ENCODE assay signal across 32 cellular contexts in genomic region chr21:38533887-38534286, GRCh38. TPM values are rescaled to one million over a fixed set of nuclear protein-coding genes. Genes with fewer than 3 reads are reported as not detected.
DNase-seq lines count a peak whose midpoint lies in the region; ATAC-seq, FAIRE-seq and TF ChIP-seq lines count a peak whose summit lies in the region.
"Had no signal": no experiment of that assay in that cellular context is flagged by ENCODE, and none has a peak within 500 bp of the region (broad histone marks: within the 10 kb centered on the region; RNA-seq: fewer than 3 reads in every experiment).

No MANE protein-coding gene starts in this region.

- H3K18ac ChIP-seq in H9 (ENCODE audit: insufficient read length, low read depth, low read length) = no peak overlapping the region

- H3K27me3 ChIP-seq in NT2/D1 (ENCODE audit: insufficient read depth, insufficient read length) = no peaks in the 10 kb centered on the region
- no peaks in the 10 kb centered on the region for H3K27me3 ChIP-seq in H9 (ENCODE audit: insufficient read depth, low read length)
- H3K27me3 ChIP-seq: BE2C, esophagus muscularis mucosa, gastrocnemius medialis, hepatocyte, neutrophil, tibial artery had no signal

- no peaks in the 10 kb centered on the region for H3K23me2 ChIP-seq in H9 (ENCODE audit: insufficient read length, low read depth, low read length, poor library complexity, severe bottlenecking)

- no peak for TF ChIP-seq CTCF in A549 (IDR thresholded peaks at IDR 0.05)
- no peak for TF ChIP-seq CTCF in HEK293 (tag by site-specific recombination; IDR thresholded peaks at IDR 0.05)
- TF ChIP-seq CTCF in foreskin fibroblast (IDR thresholded peaks at IDR 0.05; ENCODE audit: low read depth, low read length) = no peak
- no peak for TF ChIP-seq CTCF in H9 (conservative IDR thresholded peaks at IDR 0.05)

- H2BK5ac ChIP-seq in H9 (ENCODE audit: insufficient read length, low read length) = no peak overlapping the region

- POLR2A ChIA-PET in A549 (lab: Yijun Ruan, JAX) = no interaction called here
- POLR2A ChIA-PET in HEK293 (lab: Yijun Ruan, JAX) = interaction anchor here (0.6 kb wide), 1 partner anchor 35 kb away, joined by 3 read pairs; no protein-coding TSS in a partner anchor
- POLR2A ChIA-PET in HEK293T (lab: Yijun Ruan, JAX) = no interaction called here

- peaks cover 11 to 19% of the 10 kb centered on the region in 2 experiments for H3K4me1 Mint-ChIP-seq in H9
- H3K4me1 Mint-ChIP-seq: endodermal cell; stimulated activated naive CD8-positive, alpha-beta T cell treated with anti-CD3 and anti-CD28 coated beads, Interleukin-15, amount 100 ng/mL, for 72 hours had no signal

- TF ChIP-seq POLR2A in A549 (IDR thresholded peaks at IDR 0.05; ENCODE audit: low read length) = no peak

- H3K27ac ChIP-seq in A549 (no peak overlapping the region), HEK293 (ENCODE audit: extremely low read depth, low read depth, low read length) (no peak overlapping the region), H9 (ENCODE audit: insufficient read length, low read depth, low read length) (no peak overlapping the region)
- H3K27ac ChIP-seq: esophagus muscularis mucosa, gastrocnemius medialis, hepatocyte, neutrophil, SJSA1, tibial artery had no signal

- H2BK12ac ChIP-seq in H9 (ENCODE audit: insufficient read length, low read depth, low read length) = no peak overlapping the region

- H3K4ac ChIP-seq in H9 (ENCODE audit: low read depth, low read length) = no peak overlapping the region

- no peak overlapping the region for H3K27ac Mint-ChIP-seq in H9
- H3K27ac Mint-ChIP-seq: activated CD8-positive, alpha-beta T cell treated with anti-CD3 and anti-CD28 coated beads for 36 hours; activated naive CD4-positive, alpha-beta T cell treated with anti-CD3 and anti-CD28 coated beads, Interleukin-2, amount 50 U/mL, for 72 hours; dendritic cell treated with granulocyte-macrophage colony-stimulating factor and Interleukin-4, amounts not matched to agents 40 ng/mL and 50 ng/mL, for 4 days; endodermal cell; stimulated activated naive CD8-positive, alpha-beta T cell treated with anti-CD3 and anti-CD28 coated beads, Interleukin-15, amount 100 ng/mL, for 72 hours; T-helper 1 cell treated with Interleukin-12 subunit alpha and Interleukin-12 subunit beta and Interleukin-4 antibody, amounts not matched to agents 30 μg/mL and 1 μg/mL, for 36 hours had no signal

- no peak overlapping the region for H2AK5ac ChIP-seq in H9 (ENCODE audit: insufficient read length, low read length)

- H3K27me3 Mint-ChIP-seq in H9 (ENCODE audit: low read depth) = no peaks in the 10 kb centered on the region
- H3K27me3 Mint-ChIP-seq: activated CD8-positive, alpha-beta T cell treated with anti-CD3 and anti-CD28 coated beads for 36 hours; dendritic cell treated with granulocyte-macrophage colony-stimulating factor and Interleukin-4, amounts not matched to agents 40 ng/mL and 50 ng/mL, for 4 days had no signal

- CTCF ChIA-PET in A549 (lab: Yijun Ruan, JAX) (no interaction called here), HEK293 (lab: Yijun Ruan, JAX) (no interaction called here), HEK293T (lab: Yijun Ruan, JAX) (no interaction called here)

- no peaks in the 10 kb centered on the region for H3K4me1 ChIP-seq in A549
- no peaks in the 10 kb centered on the region for H3K4me1 ChIP-seq in HEK293 (ENCODE audit: control insufficient read depth, insufficient read depth, low read length)
- no peaks in the 10 kb centered on the region for H3K4me1 ChIP-seq in NT2/D1 (ENCODE audit: insufficient read depth, insufficient read length)
- H3K4me1 ChIP-seq in H9 (ENCODE audit: insufficient read depth, low read length) = peaks cover 3% of the 10 kb centered on the region; the same call in 1 of the 2 replicates
- H3K4me1 ChIP-seq: BE2C, esophagus muscularis mucosa, gastrocnemius medialis, SJSA1 had no signal

- no peak for ATAC-seq in A549
- ATAC-seq: activated CD8-positive, alpha-beta T cell treated with anti-CD3 and anti-CD28 coated beads for 36 hours; activated naive CD4-positive, alpha-beta T cell treated with anti-CD3 and anti-CD28 coated beads, Interleukin-2, amount 50 U/mL, for 72 hours; gastrocnemius medialis; left colon; stimulated activated naive CD8-positive, alpha-beta T cell treated with anti-CD3 and anti-CD28 coated beads, Interleukin-15, amount 100 ng/mL, for 72 hours had no signal

- TF ChIP-seq RAD21 in A549 (conservative IDR thresholded peaks at IDR 0.05 in 1 of 2, IDR thresholded peaks at IDR 0.05 in 1 of 2) = no peak

- no peak overlapping the region for H2BK20ac ChIP-seq in H9 (ENCODE audit: low read depth, low read length, poor library complexity, severe bottlenecking)

- no peak overlapping the region for H3K14ac ChIP-seq in H9 (ENCODE audit: insufficient read depth, low read length)

- H2BK120ac ChIP-seq in H9 (ENCODE audit: low read depth, low read length, poor library complexity, severe bottlenecking) = no peak overlapping the region

- H4K8ac ChIP-seq in H9 (replicated peaks; ENCODE audit: insufficient read length, low read depth, low read length) = no peak overlapping the region

- no peaks in the 10 kb centered on the region for H3K79me2 ChIP-seq in H9 (ENCODE audit: insufficient read depth, low read length)
- H3K79me2 ChIP-seq: hepatocyte had no signal

- H3K79me1 ChIP-seq in H9 (ENCODE audit: insufficient read depth, low read depth, low read length, poor library complexity, severe bottlenecking) = no peaks in the 10 kb centered on the region

- 8% methylated on average over 2 of the region's 2 CpGs for WGBS in A549 (ENCODE audit: missing lambda C conversion rate)
- no CpG with 5 or more reads among the region's 2 CpGs for WGBS in H9 (ENCODE audit: extremely low coverage, insufficient read length, low lambda C conversion rate)

- H3K9me3 ChIP-seq in A549 (no peaks in the 10 kb centered on the region), HEK293 (ENCODE audit: control insufficient read depth, insufficient read depth, low read depth, low read length) (no peaks in the 10 kb centered on the region), NT2/D1 (ENCODE audit: insufficient read depth, low read length) (no peaks in the 10 kb centered on the region), H9 (ENCODE audit: control insufficient read depth, low read depth, low read length) (no peaks in the 10 kb centered on the region)
- H3K9me3 ChIP-seq: BE2C, esophagus muscularis mucosa, gastrocnemius medialis, neutrophil, SJSA1, tibial artery had no signal

- no peaks in the 10 kb centered on the region for H3K36me3 ChIP-seq in HEK293 (ENCODE audit: control insufficient read depth in 2 of 2, insufficient read depth in 1 of 2, low read length in 2 of 2)
- no peaks in the 10 kb centered on the region for H3K36me3 ChIP-seq in NT2/D1 (ENCODE audit: insufficient read depth, insufficient read length, low read length)
- H3K36me3 ChIP-seq: BE2C, esophagus muscularis mucosa, gastrocnemius medialis, neutrophil, SJSA1, tibial artery had no signal

- H3K9ac ChIP-seq in NT2/D1 (ENCODE audit: insufficient read length, low read depth) = no peak overlapping the region
- H3K9ac ChIP-seq in H9 (ENCODE audit: extremely low read depth, insufficient read length, low read length) = no peak overlapping the region

- no peak overlapping the region for H4K5ac ChIP-seq in H9 (ENCODE audit: insufficient read length, low read depth, low read length)

- FAIRE-seq in A549 (lab: Jason Lieb, UNC) = no peak
- FAIRE-seq: G401.6, HTR-8/SVneo had no signal

- H3K9me3 Mint-ChIP-seq in H9 = no peaks in the 10 kb centered on the region
- H3K9me3 Mint-ChIP-seq: activated CD8-positive, alpha-beta T cell treated with anti-CD3 and anti-CD28 coated beads for 36 hours; activated naive CD4-positive, alpha-beta T cell treated with anti-CD3 and anti-CD28 coated beads, Interleukin-2, amount 50 U/mL, for 72 hours; dendritic cell treated with granulocyte-macrophage colony-stimulating factor and Interleukin-4, amounts not matched to agents 40 ng/mL and 50 ng/mL, for 4 days; endodermal cell; stimulated activated naive CD8-positive, alpha-beta T cell treated with anti-CD3 and anti-CD28 coated beads, Interleukin-15, amount 100 ng/mL, for 72 hours; T-helper 1 cell treated with Interleukin-12 subunit alpha and Interleukin-12 subunit beta and Interleukin-4 antibody, amounts not matched to agents 30 μg/mL and 1 μg/mL, for 36 hours had no signal

- DNase-seq in A549 (ENCODE audit: low read depth in 1 of 2, low spot score in 1 of 2) (no peak), NT2/D1 (ENCODE audit: low read depth, low spot score) (peak; percentile 15), iris pigment epithelial cell (ENCODE audit: low read depth) (peak; percentile 10), foreskin fibroblast (no peak), HEK293T (ENCODE audit: extremely low spot score) (no peak), H9 (no peak)
- DNase-seq: ACHN; activated CD4-positive, alpha-beta T cell treated with anti-CD3 and anti-CD28 coated beads for 1 hour; activated CD8-positive, alpha-beta T cell treated with anti-CD3 and anti-CD28 coated beads for 36 hours; aorta; BE2C; caudate nucleus; endodermal cell; gastrocnemius medialis; left colon; mesendoderm; NCI-H1694; NCI-H748 treated with DMSO at 0.1 percent for 48 hours; stimulated activated CD4-positive, alpha-beta T cell treated with anti-CD3 and anti-CD28 coated beads, Interleukin-1b, Interleukin-23, amount 100 ng/mL, for 48 hours; stimulated activated CD8-positive, alpha-beta memory T cell treated with anti-CD3 and anti-CD28 coated beads, Interleukin-4, amount 100 ng/mL, for 48 hours; stimulated activated naive CD8-positive, alpha-beta T cell treated with anti-CD3 and anti-CD28 coated beads, Interleukin-15, amount 100 ng/mL, for 72 hours; tibial artery had no signal

- H3K4me2 ChIP-seq in A549 (no peak overlapping the region), H9 (ENCODE audit: insufficient read depth, insufficient read length, low read length) (no peak overlapping the region)
- H3K4me2 ChIP-seq: hepatocyte had no signal

- no peak overlapping the region for H3K56ac ChIP-seq in H9 (ENCODE audit: insufficient read length, low read depth, low read length)

- H2BK15ac ChIP-seq in H9 (ENCODE audit: low read depth, low read length) = no peak overlapping the region

- no peak overlapping the region for H2AFZ ChIP-seq in H9 (ENCODE audit: low read length)
- H2AFZ ChIP-seq: hepatocyte had no signal

- H4K20me1 ChIP-seq in H9 (ENCODE audit: control insufficient read depth, insufficient read depth, insufficient read length) = no peaks in the 10 kb centered on the region

- H3K23ac ChIP-seq in H9 (ENCODE audit: insufficient read length, low read depth, low read length) = no peak overlapping the region

- H3K4me3 Mint-ChIP-seq in H9 = no peak overlapping the region
- H3K4me3 Mint-ChIP-seq: activated CD8-positive, alpha-beta T cell treated with anti-CD3 and anti-CD28 coated beads for 36 hours; dendritic cell treated with granulocyte-macrophage colony-stimulating factor and Interleukin-4, amounts not matched to agents 40 ng/mL and 50 ng/mL, for 4 days; endodermal cell; stimulated activated naive CD8-positive, alpha-beta T cell treated with anti-CD3 and anti-CD28 coated beads, Interleukin-15, amount 100 ng/mL, for 72 hours; T-helper 1 cell treated with Interleukin-12 subunit alpha and Interleukin-12 subunit beta and Interleukin-4 antibody, amounts not matched to agents 30 μg/mL and 1 μg/mL, for 36 hours had no signal

- no peak overlapping the region for H3K4me3 ChIP-seq in A549
- no peak overlapping the region for H3K4me3 ChIP-seq in HEK293 (ENCODE audit: low read depth, low read length)
- no peak overlapping the region for H3K4me3 ChIP-seq in NT2/D1 (ENCODE audit: insufficient read length, low read depth)
- H3K4me3 ChIP-seq in foreskin fibroblast (ENCODE audit: low read depth in 1 of 2, low read length in 2 of 2) = no peak overlapping the region
- H3K4me3 ChIP-seq: esophagus muscularis mucosa, gastrocnemius medialis, hepatocyte, SJSA1, tibial artery had no signal

- TF ChIP-seq EP300 in A549 (IDR thresholded peaks at IDR 0.05) = no peak

- no peak overlapping the region for H4K91ac ChIP-seq in H9 (ENCODE audit: insufficient read length, low read depth, low read length)

- H3K36me3 Mint-ChIP-seq in H9 (ENCODE audit: insufficient read depth in 1 of 3, low read depth in 3 of 3) = peaks cover 0 to 2% (median 0%) of the 10 kb centered on the region in 3 experiments; a peak in 1 of 7 replicates
- H3K36me3 Mint-ChIP-seq: activated naive CD4-positive, alpha-beta T cell treated with anti-CD3 and anti-CD28 coated beads, Interleukin-2, amount 50 U/mL, for 72 hours had no signal

- H3T11ph ChIP-seq in H9 (ENCODE audit: low read length) = no peak overlapping the region

RNA-seq across cellular contexts. Expression of gene ERG, which starts 35.6 kb away (rescaled TPM):
- not detected in 2 replicates for polyA plus RNA-seq in A549 (2011; rRNA removed)
- not detected in 2 replicates for polyA plus RNA-seq in A549 (2012; cell fraction: cytosol; rRNA removed)
- polyA plus RNA-seq in A549 (2012; cell fraction: nucleus; rRNA removed) = not detected in 2 replicates
- 0.07 TPM in 1 of 3 replicates, not detected in the others for polyA plus RNA-seq in A549 (2017; fragmentation: RNase III; extraction: RNeasy Plus Mini Kit Qiagen cat#74134 plus additional on column Dnase treatment)
- not detected in 2 replicates for polyA minus RNA-seq in A549 (2011; rRNA and poly(A)+ RNA removed)
- 0.11 and 0.18 TPM in 2 replicates for total RNA-seq in H9 (2021)
- total RNA-seq: activated CD8-positive, alpha-beta T cell treated with anti-CD3 and anti-CD28 coated beads for 36 hours; activated naive CD4-positive, alpha-beta T cell treated with anti-CD3 and anti-CD28 coated beads, Interleukin-2, amount 50 U/mL, for 72 hours; endodermal cell had no signal

Comparison
In these comparisons a context has a peak if more than half of its experiments do, and no peak if none do; other contexts are left out.
1. DNase-seq: peak in NT2/D1 (single experiment) and iris pigment epithelial cell (single experiment); none in A549 (0 of 2), foreskin fibroblast (0 of 2), HEK293T (single experiment) and H9 (single experiment).
2. Of the 5 proteins assayed by ChIP-seq in both HEK293 and A549: peak only in HEK293: none; only in A549: none; in both: REST; in neither: 4.